9 cellular contexts compared by ENCODE assay signal in genomic region chr2:238864207-238865014, GRCh38. TPM values are rescaled to one million over a fixed set of nuclear protein-coding genes. Genes with fewer than 3 reads are reported as not detected.
DNase-seq lines count a peak whose midpoint lies in the region; ATAC-seq and TF ChIP-seq lines count a peak whose summit lies in the region.
"Had no signal": no experiment of that assay in that cellular context is flagged by ENCODE, and none has a peak within 500 bp of the region (broad histone marks: within the 10 kb centered on the region; RNA-seq: fewer than 3 reads in every experiment).

No MANE protein-coding gene starts in this region.

- H3K27me3 ChIP-seq in HAP-1 (ENCODE audit: low read depth) (no peaks in the 10 kb centered on the region), PC-9 (ENCODE audit: insufficient read depth, low read depth) (no peaks in the 10 kb centered on the region; the same call in 1 of the 2 replicates), mesenchymal stem cell (ENCODE audit: control insufficient read depth in 1 of 2, insufficient read depth in 1 of 2, low read length in 2 of 2) (peaks cover 0 to 17% of the 10 kb centered on the region in 2 experiments)

- no peaks in the 10 kb centered on the region for H3K79me2 ChIP-seq in PC-9 (ENCODE audit: low read depth)

- H4K91ac ChIP-seq in mesenchymal stem cell (ENCODE audit: low read length), result peak overlapping the region; percentile 100

- H2AK5ac ChIP-seq in mesenchymal stem cell (ENCODE audit: low read length, severe bottlenecking), result peak overlapping the region; percentile 57

- H2BK120ac ChIP-seq in mesenchymal stem cell (ENCODE audit: low read depth, low read length), result peak overlapping the region; percentile 100

- no peaks in the 10 kb centered on the region for H3K79me1 ChIP-seq in mesenchymal stem cell (replicated peaks; ENCODE audit: low read length, poor library complexity, severe bottlenecking)

- POLR2A ChIA-PET in PC-9 (lab: Charles Lee; ENCODE audit: unreplicated experiment), result no interaction called here

- peaks cover 22% of the 10 kb centered on the region for H3K27me3 Mint-ChIP-seq in stimulated activated memory B cell treated with anti-CD40 and anti-IgM and Interleukin-4, amounts not matched to agents 10 μg/mL and 1 μg/mL and 100 μg/mL, for 72 hours

- peak; percentile 13 for ATAC-seq in stimulated activated memory B cell treated with anti-CD40 and anti-IgM and Interleukin-4, amounts not matched to agents 10 μg/mL and 1 μg/mL and 100 μg/mL, for 72 hours
- ATAC-seq in GM21360 (IDR thresholded peaks at IDR 0.05; ENCODE audit: unreplicated experiment), result no peak

- peak overlapping the region; percentile 94 to 98 for H2BK12ac ChIP-seq in mesenchymal stem cell (ENCODE audit: low read length in 2 of 2)

- peaks cover 3% of the 10 kb centered on the region; the same call in 1 of the 2 replicates for H3F3A ChIP-seq in PC-9 (ENCODE audit: insufficient read depth, low read depth)

- no peak overlapping the region for H3K23ac ChIP-seq in mesenchymal stem cell (ENCODE audit: low read length in 2 of 2)

- no peak overlapping the region for H3K4me3 Mint-ChIP-seq in stimulated activated memory B cell treated with anti-CD40 and anti-IgM and Interleukin-4, amounts not matched to agents 10 μg/mL and 1 μg/mL and 100 μg/mL, for 72 hours

- peak overlapping the region; percentile 66 for H2BK5ac ChIP-seq in mesenchymal stem cell (ENCODE audit: low read depth, low read length, poor library complexity, severe bottlenecking)

- intact Hi-C loops in PC-9 (cut with micrococcal nuclease; ENCODE audit: unreplicated experiment), result loop anchor here (1.0 to 5.0 kb wide), 3 partner anchors 31 to 106 kb away; no protein-coding TSS in a partner anchor

- H3K4me2 ChIP-seq in PC-9 (peak overlapping the region; percentile 68), mesenchymal stem cell (ENCODE audit: low read length, poor library complexity, severe bottlenecking) (peak overlapping the region; percentile 41)

- no peak overlapping the region for H3K14ac ChIP-seq in mesenchymal stem cell (ENCODE audit: low read length in 2 of 2)

- DNase-seq in HAP-1 (ENCODE audit: low spot score in 2 of 2), result peak; percentile 34 to 66
- DNase-seq in PC-9, result peak; percentile 96 to 97
- DNase-seq in dedifferentiated amniotic fluid mesenchymal stem cell (ENCODE audit: extremely low spot score), result peak; percentile 99
- peak; percentile 99 for DNase-seq in mesenchymal stem cell
- DNase-seq in GM13977 (ENCODE audit: low spot score), result no peak
- no peak for DNase-seq in Ammon's horn (ENCODE audit: low spot score)

- H3K36me3 Mint-ChIP-seq in stimulated activated memory B cell treated with anti-CD40 and anti-IgM and Interleukin-4, amounts not matched to agents 10 μg/mL and 1 μg/mL and 100 μg/mL, for 72 hours, result no peaks in the 10 kb centered on the region

- CTCF ChIA-PET in PC-9 (lab: Charles Lee), result no interaction called here

- H3K4me1 Mint-ChIP-seq in stimulated activated memory B cell treated with anti-CD40 and anti-IgM and Interleukin-4, amounts not matched to agents 10 μg/mL and 1 μg/mL and 100 μg/mL, for 72 hours, result no peaks in the 10 kb centered on the region

- in situ Hi-C loops in HAP-1 (cut with MboI; ENCODE audit: low sequenced_read_pairs) (no loop called here), GM13977 (cut with MboI; ENCODE audit: low pct_unique_long_range_greater_than_20kb, low sequenced_read_pairs, unreplicated experiment) (no loop called here)

- H2BK15ac ChIP-seq in mesenchymal stem cell (ENCODE audit: low read depth, poor library complexity, severe bottlenecking), result peak overlapping the region; percentile 79

- H3K36me3 ChIP-seq in HAP-1 (replicated peaks), result no peaks in the 10 kb centered on the region
- H3K36me3 ChIP-seq in PC-9 (ENCODE audit: low read depth), result no peaks in the 10 kb centered on the region
- H3K36me3 ChIP-seq in mesenchymal stem cell (ENCODE audit: control insufficient read depth in 1 of 2, insufficient read depth in 2 of 2, low read depth in 1 of 2, low read length in 2 of 2), result peaks cover 0 to 54% of the 10 kb centered on the region in 2 experiments

- H3K9me3 ChIP-seq in HAP-1, result no peaks in the 10 kb centered on the region
- no peaks in the 10 kb centered on the region for H3K9me3 ChIP-seq in PC-9 (ENCODE audit: insufficient read depth, low read depth)
- H3K9me3 ChIP-seq in mesenchymal stem cell (ENCODE audit: control insufficient read depth, low read length), result no peaks in the 10 kb centered on the region

- no peaks in the 10 kb centered on the region for H4K20me1 ChIP-seq in PC-9 (ENCODE audit: insufficient read depth)

- H3K18ac ChIP-seq in mesenchymal stem cell (ENCODE audit: low read depth in 1 of 2, low read length in 2 of 2), result peak overlapping the region; percentile 98

- H2AFZ ChIP-seq in PC-9, result no peak overlapping the region; the same call in 1 of the 2 replicates
- H2AFZ ChIP-seq in mesenchymal stem cell (ENCODE audit: low read depth, low read length), result no peak overlapping the region

- peak overlapping the region; percentile 99 for H4K8ac ChIP-seq in mesenchymal stem cell (ENCODE audit: low read length)

- H3K4me3 ChIP-seq in HAP-1, result no peak overlapping the region
- peak overlapping the region; percentile 29; the same call in 1 of the 2 replicates for H3K4me3 ChIP-seq in PC-9
- H3K4me3 ChIP-seq in mesenchymal stem cell (ENCODE audit: insufficient read depth in 1 of 2, low read depth in 1 of 2, low read length in 2 of 2), result peak overlapping the region in 1 of 2 experiments; percentile 63

- BruUV-seq in PC-9 (replicated peaks; lab: Mats Ljungman, UMichigan), result TSS peak; percentile 77

- H3K27ac Mint-ChIP-seq in stimulated activated memory B cell treated with anti-CD40 and anti-IgM and Interleukin-4, amounts not matched to agents 10 μg/mL and 1 μg/mL and 100 μg/mL, for 72 hours, result no peak overlapping the region

- no peaks in the 10 kb centered on the region for H3K9me2 ChIP-seq in PC-9 (ENCODE audit: insufficient read depth)

- no peaks in the 10 kb centered on the region for H3K9me3 Mint-ChIP-seq in stimulated activated memory B cell treated with anti-CD40 and anti-IgM and Interleukin-4, amounts not matched to agents 10 μg/mL and 1 μg/mL and 100 μg/mL, for 72 hours

- 13% methylated on average over 29 of the region's 29 CpGs for whole genome bisulfite sequencing in mesenchymal stem cell

- H3K4ac ChIP-seq in mesenchymal stem cell (ENCODE audit: low read depth in 1 of 2, low read length in 2 of 2), result peak overlapping the region; percentile 91 to 99

- no peak for TF ChIP-seq CTCF in PC-9 (conservative IDR thresholded peaks at IDR 0.05)
- no peak for TF ChIP-seq CTCF in GM13977 (IDR thresholded peaks at IDR 0.05; ENCODE audit: extremely low read depth, insufficient read depth, missing control alignments)

- H3K9ac ChIP-seq in mesenchymal stem cell (ENCODE audit: low read length), result peak overlapping the region; percentile 89

- H3K4me1 ChIP-seq in HAP-1 (peaks cover 5% of the 10 kb centered on the region; the same call in 1 of the 2 replicates), PC-9 (replicated peaks; ENCODE audit: insufficient read depth) (peaks cover 22% of the 10 kb centered on the region), mesenchymal stem cell (ENCODE audit: control insufficient read depth, insufficient read depth, low read depth, low read length) (peaks cover 27% of the 10 kb centered on the region)

- 0 out of 2 replicates have a peak overlapping the region, but pooled peaks have one; percentile 11 for H3K27ac ChIP-seq in PC-9
- peak overlapping the region; percentile 68 for H3K27ac ChIP-seq in mesenchymal stem cell (ENCODE audit: low read length, poor library complexity, severe bottlenecking)

RNA-seq across cellular contexts. Expression of gene TWIST2, which starts 16.5 kb away (rescaled TPM):
- 4.1 and 5.0 TPM in 2 replicates for total RNA-seq in PC-9 (2021)
- 11.1 TPM for polyA plus RNA-seq in mesenchymal stem cell (2013, experiment 1 of 2)
- 11.7 TPM for polyA plus RNA-seq in mesenchymal stem cell (2013, experiment 2 of 2)
- total RNA-seq: T-helper 1 cell treated with Interleukin-12 subunit alpha and Interleukin-12 subunit beta and Interleukin-4 antibody, amounts not matched to agents 30 ng/mL and 1 ng/mL, for 36 hours had no signal

Comparison
In these comparisons a context has a peak if more than half of its experiments do, and no peak if none do; other contexts are left out.
1. DNase-seq: peak in HAP-1 (2 of 2), PC-9 (2 of 2), dedifferentiated amniotic fluid mesenchymal stem cell (single experiment) and mesenchymal stem cell (single experiment); none in GM13977 (single experiment) and Ammon's horn (single experiment).